ENCODE assay signal across 1 cellular context in the genomic region with DNA sequence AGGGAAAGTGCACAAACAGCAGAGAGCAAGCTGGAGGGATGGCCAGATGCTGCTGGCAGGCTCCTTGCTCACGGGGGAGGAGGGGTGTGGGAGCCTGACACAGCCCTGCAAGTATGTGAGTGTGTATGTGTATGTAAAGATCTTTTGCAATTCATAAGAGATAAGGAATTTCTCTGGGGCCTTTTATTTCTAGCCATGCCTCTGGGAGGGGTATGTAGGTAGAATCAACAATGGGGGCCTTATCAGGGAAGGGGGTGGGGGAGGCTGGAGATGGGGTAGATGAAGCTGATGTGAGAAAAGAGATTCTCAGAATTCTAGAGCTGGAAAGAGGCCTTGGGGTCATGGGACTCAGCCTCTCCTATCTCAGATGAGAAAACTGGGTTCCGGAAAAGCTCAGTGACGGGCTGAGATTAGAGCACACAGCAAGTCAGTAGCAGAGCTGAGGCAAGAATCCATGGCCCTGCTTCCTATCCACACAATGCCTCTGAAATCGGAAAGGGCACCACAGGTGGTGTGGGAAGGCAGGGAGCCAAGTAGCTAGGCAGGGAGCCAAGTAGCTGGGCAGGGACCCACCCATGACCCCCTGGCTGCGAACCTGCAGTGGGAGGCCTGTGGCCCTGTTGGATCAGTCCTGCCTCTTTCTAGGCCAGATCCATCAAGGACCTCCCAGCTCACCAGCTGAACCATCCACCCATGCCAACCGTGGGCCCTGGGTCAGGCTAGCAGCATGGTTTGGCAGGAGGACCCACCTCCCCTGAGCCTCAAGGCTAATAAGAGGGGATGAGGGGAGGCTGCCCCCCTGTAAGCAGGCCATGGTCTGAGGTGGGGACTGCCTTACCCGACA.
TF ChIP-seq lines count a peak whose summit lies in the region.

No MANE protein-coding gene starts in this region.

TF ChIP-seq in GM23338, 12 proteins besides CTCF, POLR2A, EP300 and RAD21:
- TF ChIP-seq POLR2AphosphoS5 (IDR thresholded peaks at IDR 0.05; ENCODE audit: low read depth) (no peak), STAT1 (IDR thresholded peaks at IDR 0.05; ENCODE audit: unreplicated experiment) (no peak), ETS1 (IDR thresholded peaks at IDR 0.05) (no peak), NANOG (IDR thresholded peaks at IDR 0.05; ENCODE audit: borderline replicate concordance) (no peak), EZH2 (IDR thresholded peaks at IDR 0.05; ENCODE audit: low read depth, unreplicated experiment) (no peak), ZNF331 (CRISPR knock-in tag; IDR thresholded peaks at IDR 0.05; ENCODE audit: low read depth) (no peak), JUNB (IDR thresholded peaks at IDR 0.05; ENCODE audit: unreplicated experiment) (no peak), EZH2phosphoT487 (IDR thresholded peaks at IDR 0.05; ENCODE audit: unreplicated experiment) (no peak), CREB1 (CRISPR knock-in tag; IDR thresholded peaks at IDR 0.05; ENCODE audit: low read depth) (no peak), ZNF114 (CRISPR knock-in tag; IDR thresholded peaks at IDR 0.05) (no peak)
- TF ChIP-seq, protein P1, sequence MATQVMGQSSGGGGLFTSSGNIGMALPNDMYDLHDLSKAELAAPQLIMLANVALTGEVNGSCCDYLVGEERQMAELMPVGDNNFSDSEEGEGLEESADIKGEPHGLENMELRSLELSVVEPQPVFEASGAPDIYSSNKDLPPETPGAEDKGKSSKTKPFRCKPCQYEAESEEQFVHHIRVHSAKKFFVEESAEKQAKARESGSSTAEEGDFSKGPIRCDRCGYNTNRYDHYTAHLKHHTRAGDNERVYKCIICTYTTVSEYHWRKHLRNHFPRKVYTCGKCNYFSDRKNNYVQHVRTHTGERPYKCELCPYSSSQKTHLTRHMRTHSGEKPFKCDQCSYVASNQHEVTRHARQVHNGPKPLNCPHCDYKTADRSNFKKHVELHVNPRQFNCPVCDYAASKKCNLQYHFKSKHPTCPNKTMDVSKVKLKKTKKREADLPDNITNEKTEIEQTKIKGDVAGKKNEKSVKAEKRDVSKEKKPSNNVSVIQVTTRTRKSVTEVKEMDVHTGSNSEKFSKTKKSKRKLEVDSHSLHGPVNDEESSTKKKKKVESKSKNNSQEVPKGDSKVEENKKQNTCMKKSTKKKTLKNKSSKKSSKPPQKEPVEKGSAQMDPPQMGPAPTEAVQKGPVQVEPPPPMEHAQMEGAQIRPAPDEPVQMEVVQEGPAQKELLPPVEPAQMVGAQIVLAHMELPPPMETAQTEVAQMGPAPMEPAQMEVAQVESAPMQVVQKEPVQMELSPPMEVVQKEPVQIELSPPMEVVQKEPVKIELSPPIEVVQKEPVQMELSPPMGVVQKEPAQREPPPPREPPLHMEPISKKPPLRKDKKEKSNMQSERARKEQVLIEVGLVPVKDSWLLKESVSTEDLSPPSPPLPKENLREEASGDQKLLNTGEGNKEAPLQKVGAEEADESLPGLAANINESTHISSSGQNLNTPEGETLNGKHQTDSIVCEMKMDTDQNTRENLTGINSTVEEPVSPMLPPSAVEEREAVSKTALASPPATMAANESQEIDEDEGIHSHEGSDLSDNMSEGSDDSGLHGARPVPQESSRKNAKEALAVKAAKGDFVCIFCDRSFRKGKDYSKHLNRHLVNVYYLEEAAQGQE (IDR thresholded peaks at IDR 0.05; ENCODE audit: unreplicated experiment): no peak
- TF ChIP-seq, protein P2, sequence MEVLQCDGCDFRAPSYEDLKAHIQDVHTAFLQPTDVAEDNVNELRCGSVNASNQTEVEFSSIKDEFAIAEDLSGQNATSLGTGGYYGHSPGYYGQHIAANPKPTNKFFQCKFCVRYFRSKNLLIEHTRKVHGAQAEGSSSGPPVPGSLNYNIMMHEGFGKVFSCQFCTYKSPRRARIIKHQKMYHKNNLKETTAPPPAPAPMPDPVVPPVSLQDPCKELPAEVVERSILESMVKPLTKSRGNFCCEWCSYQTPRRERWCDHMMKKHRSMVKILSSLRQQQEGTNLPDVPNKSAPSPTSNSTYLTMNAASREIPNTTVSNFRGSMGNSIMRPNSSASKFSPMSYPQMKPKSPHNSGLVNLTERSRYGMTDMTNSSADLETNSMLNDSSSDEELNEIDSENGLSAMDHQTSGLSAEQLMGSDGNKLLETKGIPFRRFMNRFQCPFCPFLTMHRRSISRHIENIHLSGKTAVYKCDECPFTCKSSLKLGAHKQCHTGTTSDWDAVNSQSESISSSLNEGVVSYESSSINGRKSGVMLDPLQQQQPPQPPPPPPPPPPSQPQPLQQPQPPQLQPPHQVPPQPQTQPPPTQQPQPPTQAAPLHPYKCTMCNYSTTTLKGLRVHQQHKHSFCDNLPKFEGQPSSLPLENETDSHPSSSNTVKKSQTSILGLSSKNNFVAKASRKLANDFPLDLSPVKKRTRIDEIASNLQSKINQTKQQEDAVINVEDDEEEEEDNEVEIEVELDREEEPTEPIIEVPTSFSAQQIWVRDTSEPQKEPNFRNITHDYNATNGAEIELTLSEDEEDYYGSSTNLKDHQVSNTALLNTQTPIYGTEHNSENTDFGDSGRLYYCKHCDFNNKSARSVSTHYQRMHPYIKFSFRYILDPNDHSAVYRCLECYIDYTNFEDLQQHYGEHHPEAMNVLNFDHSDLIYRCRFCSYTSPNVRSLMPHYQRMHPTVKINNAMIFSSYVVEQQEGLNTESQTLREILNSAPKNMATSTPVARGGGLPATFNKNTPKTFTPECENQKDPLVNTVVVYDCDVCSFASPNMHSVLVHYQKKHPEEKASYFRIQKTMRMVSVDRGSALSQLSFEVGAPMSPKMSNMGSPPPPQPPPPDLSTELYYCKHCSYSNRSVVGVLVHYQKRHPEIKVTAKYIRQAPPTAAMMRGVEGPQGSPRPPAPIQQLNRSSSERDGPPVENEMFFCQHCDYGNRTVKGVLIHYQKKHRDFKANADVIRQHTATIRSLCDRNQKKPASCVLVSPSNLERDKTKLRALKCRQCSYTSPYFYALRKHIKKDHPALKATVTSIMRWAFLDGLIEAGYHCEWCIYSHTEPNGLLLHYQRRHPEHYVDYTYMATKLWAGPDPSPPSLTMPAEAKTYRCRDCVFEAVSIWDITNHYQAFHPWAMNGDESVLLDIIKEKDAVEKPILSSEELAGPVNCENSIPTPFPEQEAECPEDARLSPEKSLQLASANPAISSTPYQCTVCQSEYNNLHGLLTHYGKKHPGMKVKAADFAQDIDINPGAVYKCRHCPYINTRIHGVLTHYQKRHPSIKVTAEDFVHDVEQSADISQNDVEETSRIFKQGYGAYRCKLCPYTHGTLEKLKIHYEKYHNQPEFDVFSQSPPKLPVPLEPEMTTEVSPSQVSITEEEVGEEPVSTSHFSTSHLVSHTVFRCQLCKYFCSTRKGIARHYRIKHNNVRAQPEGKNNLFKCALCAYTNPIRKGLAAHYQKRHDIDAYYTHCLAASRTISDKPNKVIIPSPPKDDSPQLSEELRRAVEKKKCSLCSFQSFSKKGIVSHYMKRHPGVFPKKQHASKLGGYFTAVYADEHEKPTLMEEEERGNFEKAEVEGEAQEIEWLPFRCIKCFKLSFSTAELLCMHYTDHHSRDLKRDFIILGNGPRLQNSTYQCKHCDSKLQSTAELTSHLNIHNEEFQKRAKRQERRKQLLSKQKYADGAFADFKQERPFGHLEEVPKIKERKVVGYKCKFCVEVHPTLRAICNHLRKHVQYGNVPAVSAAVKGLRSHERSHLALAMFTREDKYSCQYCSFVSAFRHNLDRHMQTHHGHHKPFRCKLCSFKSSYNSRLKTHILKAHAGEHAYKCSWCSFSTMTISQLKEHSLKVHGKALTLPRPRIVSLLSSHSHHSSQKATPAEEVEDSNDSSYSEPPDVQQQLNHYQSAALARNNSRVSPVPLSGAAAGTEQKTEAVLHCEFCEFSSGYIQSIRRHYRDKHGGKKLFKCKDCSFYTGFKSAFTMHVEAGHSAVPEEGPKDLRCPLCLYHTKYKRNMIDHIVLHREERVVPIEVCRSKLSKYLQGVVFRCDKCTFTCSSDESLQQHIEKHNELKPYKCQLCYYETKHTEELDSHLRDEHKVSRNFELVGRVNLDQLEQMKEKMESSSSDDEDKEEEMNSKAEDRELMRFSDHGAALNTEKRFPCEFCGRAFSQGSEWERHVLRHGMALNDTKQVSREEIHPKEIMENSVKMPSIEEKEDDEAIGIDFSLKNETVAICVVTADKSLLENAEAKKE (CRISPR knock-in tag; IDR thresholded peaks at IDR 0.05): no peak
